ENCODE assay signal across 8 cellular contexts in genomic region chr9:126386088-126386487, GRCh38. TPM values are rescaled to one million over a fixed set of nuclear protein-coding genes. Genes with fewer than 3 reads are reported as not detected.
DNase-seq lines count a peak whose midpoint lies in the region; ATAC-seq and TF ChIP-seq lines count a peak whose summit lies in the region.

No MANE protein-coding gene starts in this region.

- CTCF ChIA-PET in GM10248 (lab: Yijun Ruan, JAX), result interaction anchor here (1.0 to 2.5 kb wide), 4 partner anchors 10 to 978 kb away, joined by 3 to 6 read pairs (median 6); no protein-coding TSS in a partner anchor

- no peak overlapping the region for H3K9ac ChIP-seq in colonic mucosa (ENCODE audit: low read depth in 2 of 2, low read length in 2 of 2)
- H3K9ac ChIP-seq in neural progenitor cell, result no peak overlapping the region

- no peak overlapping the region for H3K4me3 Mint-ChIP-seq in neural progenitor cell

- H3K36me3 Mint-ChIP-seq in neural progenitor cell, result peaks cover 35% of the 10 kb centered on the region

- intact Hi-C loops in colonic mucosa (cut with DNase I), result no loop called here

- ATAC-seq in HG02610 (IDR thresholded peaks at IDR 0.05; ENCODE audit: unreplicated experiment) (no peak), HG02798 (IDR thresholded peaks at IDR 0.05; ENCODE audit: poor library complexity, unreplicated experiment) (no peak)

- H3K4me2 ChIP-seq in neural progenitor cell, result no peak overlapping the region

- peak; percentile 19 for TF ChIP-seq CTCF in GM10248 (IDR thresholded peaks at IDR 0.05; ENCODE audit: control extremely low read depth, extremely low read depth, low read depth, missing control alignments)
- peak; percentile 38 for TF ChIP-seq CTCF in colonic mucosa (IDR thresholded peaks at IDR 0.05)
- peak; percentile 57 for TF ChIP-seq CTCF in neural progenitor cell (IDR thresholded peaks at IDR 0.05)

- no peak overlapping the region for H3K4me3 ChIP-seq in colonic mucosa
- H3K4me3 ChIP-seq in neural progenitor cell, result no peak overlapping the region

- H3K79me2 ChIP-seq in neural progenitor cell (ENCODE audit: low read depth), result no peaks in the 10 kb centered on the region

- DNase-seq in GM10248 (ENCODE audit: extremely low spot score), result no peak
- DNase-seq in M059J (ENCODE audit: low read depth), result peak; percentile 24
- DNase-seq in colonic mucosa, result peak; percentile 46
- DNase-seq in neural progenitor cell (ENCODE audit: low spot score), result peak; percentile 69
- no peak for DNase-seq in HK-2 (ENCODE audit: unreplicated experiment)
- no peak for DNase-seq in DMS79 (lab: John Stamatoyannopoulos, UW)

- H3K36me3 ChIP-seq in colonic mucosa (no peaks in the 10 kb centered on the region), neural progenitor cell (no peaks in the 10 kb centered on the region)

- H3K27me3 Mint-ChIP-seq in neural progenitor cell (ENCODE audit: insufficient read depth, low read depth), result no peaks in the 10 kb centered on the region

- no peaks in the 10 kb centered on the region for H3K9me3 Mint-ChIP-seq in neural progenitor cell

- no peaks in the 10 kb centered on the region for H3K9me3 ChIP-seq in colonic mucosa
- H3K9me3 ChIP-seq in neural progenitor cell (ENCODE audit: low read depth), result no peaks in the 10 kb centered on the region

- no peaks in the 10 kb centered on the region for H4K20me1 ChIP-seq in neural progenitor cell (ENCODE audit: low read depth)

- POLR2A ChIA-PET in GM10248 (lab: Yijun Ruan, JAX), result no interaction called here

- H2AFZ ChIP-seq in neural progenitor cell (replicated peaks), result no peak overlapping the region

- H3K27me3 ChIP-seq in colonic mucosa, result no peaks in the 10 kb centered on the region
- no peaks in the 10 kb centered on the region for H3K27me3 ChIP-seq in neural progenitor cell

- no peak overlapping the region for H3K27ac Mint-ChIP-seq in neural progenitor cell

- H3K4me1 ChIP-seq in colonic mucosa, result no peaks in the 10 kb centered on the region
- H3K4me1 ChIP-seq in neural progenitor cell, result no peaks in the 10 kb centered on the region

- H3K27ac ChIP-seq in colonic mucosa (no peak overlapping the region), neural progenitor cell (no peak overlapping the region)

- H3F3A ChIP-seq in neural progenitor cell (ENCODE audit: low read depth), result no peaks in the 10 kb centered on the region

- H3K4me1 Mint-ChIP-seq in neural progenitor cell, result peaks cover 8% of the 10 kb centered on the region

RNA-seq across cellular contexts. Expression of gene MVB12B, which starts 59.5 kb away (rescaled TPM):
- 1.5 and 3.2 TPM in 2 replicates for total RNA-seq in M059J (2014; rRNA removed; shearing (Covaris generic))
- total RNA-seq in colonic mucosa (10 to 100 TPM in 1 of 2 donors, 1 to 10 TPM in 1; 9.8 to 15.8 TPM), neural progenitor cell (ENCODE audit: low replicate concordance) (16.1 and 18.4 TPM in 2 replicates)

Comparison
In these comparisons a context has a peak if more than half of its experiments do, and no peak if none do; other contexts are left out.
1. DNase-seq: peak in M059J (single experiment), colonic mucosa (single experiment) and neural progenitor cell (single experiment); none in GM10248 (single experiment), HK-2 (single experiment) and DMS79 (single experiment).
2. Peak in every context shown above with its lines, with median percentiles within 50 percentile points of each other: CTCF ChIP-seq.